Comparison of ENCODE assay signal across 8 cellular contexts in genomic region chr20:4956200-4956810, GRCh38. TPM values are rescaled to one million over a fixed set of nuclear protein-coding genes. Genes with fewer than 3 reads are reported as not detected.
DNase-seq lines count a peak whose midpoint lies in the region; ATAC-seq and TF ChIP-seq lines count a peak whose summit lies in the region.

No MANE protein-coding gene starts in this region.

- peaks cover 4% of the 10 kb centered on the region; the same call in 1 of the 2 replicates for H3K36me3 ChIP-seq in SU-DHL-6 (ENCODE audit: low read length)
- no peaks in the 10 kb centered on the region for H3K36me3 ChIP-seq in psoas muscle (ENCODE audit: insufficient read depth in 1 of 2, low read depth in 1 of 2)

- 0 out of 2 replicates have a peak, but pooled peaks cover 5% of the 10 kb centered on the region for H4K20me1 ChIP-seq in SU-DHL-6 (ENCODE audit: low read depth, low read length)

- H3K4me1 Mint-ChIP-seq in activated CD8-positive, alpha-beta memory T cell treated with anti-CD3 and anti-CD28 coated beads, Interleukin-2, amount 10 ng/mL, durations not matched to agents 7 days and 5 days = peaks cover 8% of the 10 kb centered on the region

- TF ChIP-seq CTCF in SU-DHL-6 (IDR thresholded peaks at IDR 0.05; ENCODE audit: insufficient read depth, low read length, poor library complexity, severe bottlenecking) (peak; percentile 69), psoas muscle (IDR thresholded peaks at IDR 0.05) (peak; percentile 75)

- H3F3A ChIP-seq in SU-DHL-6 (ENCODE audit: insufficient read depth) = peaks cover 12% of the 10 kb centered on the region; the same call in 1 of the 2 replicates

- H3K27ac ChIP-seq in SU-DHL-6 (ENCODE audit: low read depth, low read length) (peak overlapping the region; percentile 52), psoas muscle (no peak overlapping the region)

- H3K9ac ChIP-seq in SU-DHL-6 (ENCODE audit: low read length) = no peak overlapping the region

- H3K27ac Mint-ChIP-seq in activated CD8-positive, alpha-beta memory T cell treated with anti-CD3 and anti-CD28 coated beads, Interleukin-2, amount 10 ng/mL, durations not matched to agents 7 days and 5 days = no peak overlapping the region

- H3K36me3 Mint-ChIP-seq in activated CD8-positive, alpha-beta memory T cell treated with anti-CD3 and anti-CD28 coated beads, Interleukin-2, amount 10 ng/mL, durations not matched to agents 7 days and 5 days = peaks cover 5% of the 10 kb centered on the region

- 58 to 67% (median 59%) methylated on average over 3 of the region's 3 CpGs for WGBS in psoas muscle, 3 donors

- H3K4me1 ChIP-seq in psoas muscle = no peaks in the 10 kb centered on the region

- H3K4me3 ChIP-seq in SU-DHL-6 (ENCODE audit: insufficient read depth, low read length, poor library complexity, severe bottlenecking) (no peak overlapping the region), psoas muscle (no peak overlapping the region)

- peaks cover 5% of the 10 kb centered on the region for H3K9me3 Mint-ChIP-seq in activated CD8-positive, alpha-beta memory T cell treated with anti-CD3 and anti-CD28 coated beads, Interleukin-2, amount 10 ng/mL, durations not matched to agents 7 days and 5 days (ENCODE audit: low read depth)

- no peak overlapping the region for H2AFZ ChIP-seq in SU-DHL-6 (ENCODE audit: low read depth, low read length, severe bottlenecking)

- H3K27me3 ChIP-seq in SU-DHL-6 (ENCODE audit: low read length) = no peaks in the 10 kb centered on the region
- no peaks in the 10 kb centered on the region for H3K27me3 ChIP-seq in psoas muscle (ENCODE audit: insufficient read depth in 3 of 3, low read length in 2 of 3)

- no peak for DNase-seq in activated CD8-positive, alpha-beta memory T cell treated with anti-CD3 and anti-CD28 coated beads, Interleukin-2, amount 10 ng/mL, durations not matched to agents 7 days and 5 days
- DNase-seq in activated CD8-positive, alpha-beta memory T cell treated with anti-CD3 and anti-CD28 coated beads for 24 hours = no peak
- DNase-seq in NCI-H1417 treated with DMSO at 0.1 percent for 48 hours (lab: John Stamatoyannopoulos, UW) = peak; percentile 35
- DNase-seq in fibroblast of the conjunctiva (ENCODE audit: low read depth) = peak; percentile 62
- no peak for DNase-seq in psoas muscle
- no peak for DNase-seq in activated naive CD4-positive, alpha-beta T cell treated with anti-CD3 and anti-CD28 coated beads, Interleukin-2, amount 50 U/mL, for 16 hours

- no peak overlapping the region for H3K4me2 ChIP-seq in SU-DHL-6 (ENCODE audit: low read depth, low read length, poor library complexity, severe bottlenecking)

- ATAC-seq in activated CD8-positive, alpha-beta memory T cell treated with anti-CD3 and anti-CD28 coated beads, Interleukin-2, amount 10 ng/mL, durations not matched to agents 7 days and 5 days = peak; percentile 81
- ATAC-seq in psoas muscle = peak in 2 of 4 donors; percentile 58 to 65
- ATAC-seq in GM18861 (IDR thresholded peaks at IDR 0.05; ENCODE audit: unreplicated experiment) = no peak

- H3K27me3 Mint-ChIP-seq in activated CD8-positive, alpha-beta memory T cell treated with anti-CD3 and anti-CD28 coated beads, Interleukin-2, amount 10 ng/mL, durations not matched to agents 7 days and 5 days = no peaks in the 10 kb centered on the region

- peaks cover 51% of the 10 kb centered on the region for H3K79me2 ChIP-seq in SU-DHL-6 (ENCODE audit: insufficient read depth, low read length)

- H3K4me3 Mint-ChIP-seq in activated CD8-positive, alpha-beta memory T cell treated with anti-CD3 and anti-CD28 coated beads, Interleukin-2, amount 10 ng/mL, durations not matched to agents 7 days and 5 days = no peak overlapping the region

- intact Hi-C loops in psoas muscle (cut with DNase I) = no loop called here

- no peaks in the 10 kb centered on the region for H3K9me2 ChIP-seq in SU-DHL-6 (replicated peaks; ENCODE audit: insufficient read depth, low read length)

- CTCF ChIA-PET in activated CD8-positive, alpha-beta memory T cell treated with anti-CD3 and anti-CD28 coated beads, Interleukin-2, amount 10 ng/mL, durations not matched to agents 7 days and 5 days (lab: Charles Lee) = interaction anchor here (0.6 to 2.7 kb wide), 28 partner anchors 9 to 350 kb away, joined by 3 to 20 read pairs (median 4); no protein-coding TSS in a partner anchor

- H3K9me3 ChIP-seq in SU-DHL-6 (ENCODE audit: insufficient read depth, low read length) (peaks cover 5% of the 10 kb centered on the region; the same call in 1 of the 2 replicates), psoas muscle (no peaks in the 10 kb centered on the region)

RNA-seq across cellular contexts. Expression of gene SLC23A2, which starts 45.0 kb away (rescaled TPM):
- total RNA-seq in activated CD8-positive, alpha-beta memory T cell treated with anti-CD3 and anti-CD28 coated beads, Interleukin-2, amount 10 ng/mL, durations not matched to agents 7 days and 5 days = 10 to 100 TPM; 16.1 to 16.5 TPM
- total RNA-seq in psoas muscle = 1 to 10 TPM; 3.4 to 4.9 (median 4.2) TPM
- polyA plus RNA-seq in psoas muscle = 1 to 10 TPM in 2 of 3 donors, under 1 TPM in 1; 0.87 to 1.4 (median 1.2) TPM

Comparison
In these comparisons a context has a peak if more than half of its experiments do, and no peak if none do; other contexts are left out.
1. DNase-seq: peak in NCI-H1417 treated with DMSO at 0.1 percent for 48 hours (single experiment) and fibroblast of the conjunctiva (single experiment); none in activated CD8-positive, alpha-beta memory T cell treated with anti-CD3 and anti-CD28 coated beads, Interleukin-2, amount 10 ng/mL, durations not matched to agents 7 days and 5 days (single experiment), activated CD8-positive, alpha-beta memory T cell treated with anti-CD3 and anti-CD28 coated beads for 24 hours (single experiment), psoas muscle (0 of 2) and activated naive CD4-positive, alpha-beta T cell treated with anti-CD3 and anti-CD28 coated beads, Interleukin-2, amount 50 U/mL, for 16 hours (single experiment).